In the genomic region with DNA sequence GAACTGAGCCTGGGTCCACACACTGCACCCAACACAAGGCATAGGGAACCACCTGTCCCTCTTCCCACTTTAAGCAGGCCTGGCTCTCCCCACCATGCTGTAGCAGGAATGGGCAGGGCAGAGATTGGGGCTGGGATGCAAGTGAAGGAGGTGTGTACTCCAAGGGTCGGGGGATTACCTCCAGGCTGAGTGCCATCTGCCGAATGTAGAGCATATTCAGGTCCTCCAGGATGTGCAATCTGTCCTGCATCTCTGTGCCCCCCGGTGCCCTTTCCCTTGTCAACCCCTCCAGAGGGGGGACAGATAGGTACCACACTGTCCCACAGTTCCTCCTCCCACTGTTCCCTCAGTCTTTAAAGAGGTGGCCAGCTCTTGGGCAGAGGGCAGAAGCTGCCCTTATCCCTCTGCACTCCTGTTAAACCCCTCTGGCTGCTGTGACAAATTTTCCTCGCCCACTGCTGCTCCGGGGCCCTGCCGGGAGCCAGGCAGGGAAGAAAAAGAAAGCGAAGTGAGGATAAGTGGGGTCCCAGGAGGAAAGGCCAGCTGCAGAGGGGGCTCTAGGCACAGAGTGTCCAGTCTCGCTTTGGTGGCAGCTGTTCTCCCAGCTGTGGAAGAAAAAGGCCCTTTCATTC, we compare ENCODE assay signal across 8 cellular contexts. TPM values are rescaled to one million over a fixed set of nuclear protein-coding genes. Genes with fewer than 3 reads are reported as not detected.
A peak's percentile ranks its signal among the peaks of the same experiment; 100 is the strongest.
DNase-seq lines count a peak whose midpoint lies in the region; ATAC-seq and TF ChIP-seq lines count a peak whose summit lies in the region.

No MANE protein-coding gene starts in this region.

- peak overlapping the region; percentile 30 to 72 (median 60) for H3K4me3 ChIP-seq in heart left ventricle
- H3K4me3 ChIP-seq in coronary artery = peak overlapping the region; percentile 77
- peak overlapping the region; percentile 39 to 45 for H3K4me3 ChIP-seq in uterus

- ATAC-seq in heart left ventricle (no peak), Right ventricle myocardium inferior (no peak), GM21528 (IDR thresholded peaks at IDR 0.05; ENCODE audit: low FRiP score, unreplicated experiment) (no peak), GM19023 (IDR thresholded peaks at IDR 0.05; ENCODE audit: unreplicated experiment) (no peak), HG02571 (IDR thresholded peaks at IDR 0.05; ENCODE audit: unreplicated experiment) (no peak)

- H3K27me3 ChIP-seq in heart left ventricle (peaks cover 0 to 38% (median 0%) of the 10 kb centered on the region in 9 donors), uterus (peaks cover 0 to 5% of the 10 kb centered on the region in 2 donors)

- DNase-seq in heart left ventricle (peak in 1 of 5 donors; percentile 89), Right ventricle myocardium inferior (ENCODE audit: missing footprints) (no peak), coronary artery (ENCODE audit: low spot score) (no peak), middle frontal gyrus (ENCODE audit: extremely low spot score, low spot score) (peak; percentile 76), uterus (no peak)

- peaks cover 0 to 11% (median 0%) of the 10 kb centered on the region in 9 donors for H3K36me3 ChIP-seq in heart left ventricle
- H3K36me3 ChIP-seq in uterus = no peaks in the 10 kb centered on the region

- intact Hi-C loops in heart left ventricle (cut with DNase I) (loop anchor here in 3 of 10 donors (1.0 to 2.0 kb wide), 3 partner anchors 15 to 25 kb away; partner anchors contain the start of gene INO80B (in 1 of the 3)), Right ventricle myocardium inferior (cut with DNase I) (no loop called here), uterus (cut with DNase I; ENCODE audit: low total_unique reads) (no loop called here)

- TF ChIP-seq CTCF in heart left ventricle (IDR thresholded peaks at IDR 0.05) = no peak
- TF ChIP-seq CTCF in coronary artery (IDR thresholded peaks at IDR 0.05) = no peak
- TF ChIP-seq CTCF in uterus (IDR thresholded peaks at IDR 0.05) = no peak

- H3K4me1 ChIP-seq in heart left ventricle (peaks cover 0 to 63% (median 37%) of the 10 kb centered on the region in 12 donors), uterus (peaks cover 0 to 9% of the 10 kb centered on the region in 2 donors)

- peak overlapping the region; percentile 77 to 95 (median 86) for H3K27ac ChIP-seq in heart left ventricle
- peak overlapping the region; percentile 50 to 86 for H3K27ac ChIP-seq in coronary artery
- H3K27ac ChIP-seq in uterus = peak overlapping the region; percentile 73 to 82

- TF ChIP-seq POLR2A in heart left ventricle (IDR thresholded peaks at IDR 0.05) (no peak), uterus (IDR thresholded peaks at IDR 0.05) (no peak)

- H3K9me3 ChIP-seq in heart left ventricle = no peaks in the 10 kb centered on the region
- no peaks in the 10 kb centered on the region for H3K9me3 ChIP-seq in uterus

- WGBS in heart left ventricle, 4 donors = 9 to 25% (median 24%) methylated on average over 7 to 8 of the region's 8 CpGs

RNA-seq across cellular contexts. Expression of gene RTKN, which starts 2.2 kb away (rescaled TPM):
- 10 to 100 TPM; 10.9 to 19.6 (median 15.3) TPM for total RNA-seq in heart left ventricle
- 10 to 100 TPM; 18.0 to 27.6 TPM for polyA plus RNA-seq in heart left ventricle
- total RNA-seq in Right ventricle myocardium inferior = 16.4 TPM
- total RNA-seq in uterus = 10 to 100 TPM in 2 of 4 donors, 1 to 10 TPM in 2; 9.8 to 36.3 (median 12.0) TPM

RNA-seq across cellular contexts. Expression of gene INO80B, which starts 15.4 kb away (rescaled TPM):
- total RNA-seq in heart left ventricle (10 to 100 TPM; 11.7 to 29.2 (median 21.3) TPM), Right ventricle myocardium inferior (15.7 TPM), uterus (10 to 100 TPM; 28.5 to 63.3 (median 48.0) TPM)
- polyA plus RNA-seq in heart left ventricle = 10 to 100 TPM; 26.1 to 28.5 TPM

RNA-seq across cellular contexts. Expression of gene WDR54, which starts 18.0 kb away (rescaled TPM):
- total RNA-seq in heart left ventricle (1 to 10 TPM; 1.5 to 5.1 (median 3.0) TPM), Right ventricle myocardium inferior (3.0 TPM), uterus (10 to 100 TPM in 3 of 4 donors, not detected in 1; 12.3 to 19.7 (median 16.3) TPM)
- 1 to 10 TPM; 1.4 to 6.5 TPM for polyA plus RNA-seq in heart left ventricle

RNA-seq across cellular contexts. Expression of gene C2orf81, which starts 18.1 kb away (rescaled TPM):
- total RNA-seq in heart left ventricle (1 to 10 TPM in 3 of 9 donors, under 1 TPM in 6; 0.48 to 2.3 (median 0.85) TPM), Right ventricle myocardium inferior (1.1 TPM), uterus (1 to 10 TPM in 3 of 4 donors, not detected in 1; 2.1 to 5.7 (median 2.9) TPM)
- polyA plus RNA-seq in heart left ventricle = 1 to 10 TPM in 1 of 2 donors, under 1 TPM in 1; 0.91 to 1.1 TPM

RNA-seq across cellular contexts. Expression of gene WBP1, which starts 18.7 kb away (rescaled TPM):
- total RNA-seq in heart left ventricle = 10 to 100 TPM; 32.7 to 58.4 (median 42.4) TPM
- polyA plus RNA-seq in heart left ventricle = 10 to 100 TPM; 29.0 to 44.2 TPM
- total RNA-seq in Right ventricle myocardium inferior = 44.3 TPM
- 10 to 100 TPM; 25.4 to 74.2 (median 50.8) TPM for total RNA-seq in uterus
